In the genomic region with DNA sequence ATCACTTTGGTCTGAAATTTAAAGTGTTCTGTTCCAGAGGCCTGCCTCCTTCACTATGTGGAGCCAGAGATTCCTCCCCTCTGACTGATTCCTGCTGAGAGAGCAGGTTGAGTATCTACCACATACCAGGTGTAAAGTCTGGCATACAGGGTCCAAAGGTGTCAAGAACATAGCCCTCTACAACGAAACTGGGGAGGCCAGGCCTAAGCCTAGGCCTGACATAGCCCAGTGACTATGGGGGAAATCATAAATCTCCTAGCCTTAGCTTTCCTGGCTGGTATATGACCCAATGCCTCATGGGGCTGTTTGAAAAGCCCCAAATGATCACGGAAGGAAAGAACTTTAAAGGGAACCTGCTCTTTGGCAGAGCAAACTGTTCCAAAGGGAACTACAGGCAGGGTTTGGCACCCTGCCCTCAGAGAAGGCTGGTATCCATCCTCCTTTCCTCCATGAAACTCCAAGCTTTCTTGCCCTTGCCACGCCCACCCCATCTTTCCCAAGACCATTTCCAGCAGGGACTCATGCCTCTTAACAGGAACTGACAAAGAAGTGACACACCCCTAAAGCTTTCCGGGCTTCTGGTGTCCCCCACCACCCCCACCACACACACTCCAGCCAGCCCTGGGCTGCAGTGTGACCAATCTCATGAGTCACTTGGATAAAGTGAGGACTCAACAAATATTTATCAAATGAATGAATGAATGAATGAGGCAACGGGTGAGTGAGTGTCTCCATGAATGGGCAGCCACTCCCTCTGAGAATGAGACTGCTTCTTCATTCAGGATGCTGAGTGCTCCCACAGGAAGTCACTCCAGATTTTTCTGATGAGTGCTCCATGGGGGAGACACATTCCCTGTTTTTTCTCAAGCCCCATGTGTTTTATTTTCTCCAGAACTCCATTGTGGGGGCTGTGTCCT, we compare ENCODE assay signal across 9 cellular contexts.
DNase-seq lines count a peak whose midpoint lies in the region; ATAC-seq and TF ChIP-seq lines count a peak whose summit lies in the region.
"Had no signal": no experiment of that assay in that cellular context is flagged by ENCODE, and none has a peak within 500 bp of the region (broad histone marks: within the 10 kb centered on the region; RNA-seq: fewer than 3 reads in every experiment).

No MANE protein-coding gene starts in this region.

- H3K4me1 Mint-ChIP-seq in natural killer cell: peaks cover 0 to 18% of the 10 kb centered on the region in 2 donors

- no peak overlapping the region for H3K4me3 ChIP-seq in HCT116 (replicated peaks in 1 of 2; ENCODE audit: low read depth in 1 of 2, low read length in 2 of 2)
- no peak overlapping the region for H3K4me3 ChIP-seq in astrocyte of the cerebellum (ENCODE audit: low read depth, low read length)
- no peak overlapping the region for H3K4me3 ChIP-seq in spleen
- H3K4me3 ChIP-seq in WERI-Rb-1 (ENCODE audit: low read depth, low read length): no peak overlapping the region

- no peaks in the 10 kb centered on the region for H3K36me3 Mint-ChIP-seq in natural killer cell

- no TSS peak for BruUV-seq in HCT116 (replicated peaks; lab: Mats Ljungman, UMichigan)

- WGBS in spleen, 5 donors: 61 to 69% (median 68%) methylated on average over 5 of the region's 5 CpGs

- CTCF ChIA-PET in HCT116 (lab: Charles Lee): no interaction called here

- no peaks in the 10 kb centered on the region for H3K36me3 ChIP-seq in HCT116 (ENCODE audit: control insufficient read depth in 1 of 2, insufficient read depth in 2 of 2, low read length in 2 of 2)
- H3K36me3 ChIP-seq in spleen: no peaks in the 10 kb centered on the region
- H3K36me3 ChIP-seq in WERI-Rb-1: no peaks in the 10 kb centered on the region

- in situ Hi-C loops in astrocyte of the cerebellum (cut with HindIII; ENCODE audit: low sequenced_read_pairs): no loop called here

- H3K9me3 ChIP-seq in HCT116 (ENCODE audit: control insufficient read depth in 1 of 2, insufficient read depth in 1 of 2, low read depth in 1 of 2, low read length in 2 of 2) (no peaks in the 10 kb centered on the region), spleen (no peaks in the 10 kb centered on the region), WERI-Rb-1 (ENCODE audit: severe bottlenecking) (no peaks in the 10 kb centered on the region)

- TF ChIP-seq RAD21 in HCT116 (IDR thresholded peaks at IDR 0.05; ENCODE audit: low read depth): no peak

- H3K9me3 Mint-ChIP-seq in natural killer cell: no peaks in the 10 kb centered on the region
- H3K9me3 Mint-ChIP-seq: activated B cell treated with CpG ODN at 0.5 μM for 24 hours had no signal

- no peak overlapping the region for H3K27ac Mint-ChIP-seq in natural killer cell
- H3K27ac Mint-ChIP-seq: activated B cell treated with CpG ODN at 0.5 μM for 24 hours had no signal

- H3K27me3 Mint-ChIP-seq in natural killer cell (ENCODE audit: low read depth in 2 of 2): peaks cover 0 to 3% of the 10 kb centered on the region in 2 donors
- H3K27me3 Mint-ChIP-seq: activated B cell treated with CpG ODN at 0.5 μM for 24 hours had no signal

- ATAC-seq in HCT116: peak; percentile 21; the same call in 1 of the 2 replicates
- no peak for ATAC-seq in HG03045 (IDR thresholded peaks at IDR 0.05; ENCODE audit: unreplicated experiment)
- no peak for ATAC-seq in GM18858 (IDR thresholded peaks at IDR 0.05; ENCODE audit: unreplicated experiment)
- no peak for ATAC-seq in natural killer cell

- POLR2A ChIA-PET in HCT116 (lab: Charles Lee): interaction anchor here (0.7 to 1.0 kb wide), 2 partner anchors 10 to 385 kb away, joined by 3 to 4 read pairs; no protein-coding TSS in a partner anchor

- TF ChIP-seq CTCF in HCT116 (IDR thresholded peaks at IDR 0.05 in 2 of 3, conservative IDR thresholded peaks at IDR 0.05 in 1 of 3; ENCODE audit: borderline replicate concordance in 1 of 3, insufficient read depth in 1 of 3, low read depth in 2 of 3, low read length in 2 of 3) (no peak), astrocyte of the cerebellum (IDR thresholded peaks at IDR 0.05; ENCODE audit: low read depth, low read length, missing control alignments) (no peak), spleen (IDR thresholded peaks at IDR 0.05 in 8 of 11, conservative IDR thresholded peaks at IDR 0.05 in 3 of 11) (no peak), WERI-Rb-1 (IDR thresholded peaks at IDR 0.05; ENCODE audit: low read depth, low read length) (no peak), natural killer cell (IDR thresholded peaks at IDR 0.05) (no peak)

- intact Hi-C loops in HCT116 (cut with micrococcal nuclease): loop anchor here (5.0 kb wide), 1 partner anchor 252 kb away; no protein-coding TSS in a partner anchor
- intact Hi-C loops in spleen (cut with DNase I; ENCODE audit: low total_unique reads): no loop called here
- intact Hi-C loops in natural killer cell (cut with micrococcal nuclease): no loop called here

- DNase-seq in HCT116 (ENCODE audit: low read depth, low spot score) (peak; percentile 64), astrocyte of the cerebellum (ENCODE audit: low read depth) (peak; percentile 51), islet precursor cell (peak; percentile 71), spleen (no peak), WERI-Rb-1 (no peak), natural killer cell (no peak)
- DNase-seq: activated B cell treated with CpG ODN at 0.5 μM for 24 hours had no signal

- peaks cover 8 to 35% of the 10 kb centered on the region in 2 experiments; a peak in 3 of 4 replicates for H3K4me1 ChIP-seq in HCT116 (ENCODE audit: control insufficient read depth in 1 of 2, insufficient read depth in 2 of 2, low read length in 2 of 2)
- peaks cover 18 to 52% (median 38%) of the 10 kb centered on the region in 6 donors for H3K4me1 ChIP-seq in spleen

- peak overlapping the region; percentile 78 for H2AFZ ChIP-seq in HCT116 (ENCODE audit: low read depth, low read length, poor library complexity, severe bottlenecking)

- H3K9ac ChIP-seq in HCT116 (ENCODE audit: low read length): no peak overlapping the region

- TF ChIP-seq POLR2A in HCT116 (IDR thresholded peaks at IDR 0.05; ENCODE audit: borderline replicate concordance, extremely low read depth, insufficient read depth, insufficient read length) (no peak), spleen (IDR thresholded peaks at IDR 0.05) (no peak)

- RAD21 ChIA-PET in HCT116 (lab: Charles Lee; ENCODE audit: low non-redundant PET in 1 of 2, low total read pairs in 2 of 2, uncharacterized antibody in 2 of 2, unreplicated experiment in 2 of 2): no interaction called here

- H3K4me2 ChIP-seq in HCT116 (ENCODE audit: low read length): peak overlapping the region; percentile 48

- no peak overlapping the region for H3K4me3 Mint-ChIP-seq in natural killer cell
- H3K4me3 Mint-ChIP-seq: activated B cell treated with CpG ODN at 0.5 μM for 24 hours had no signal

- no peaks in the 10 kb centered on the region for H3K79me2 ChIP-seq in HCT116 (ENCODE audit: insufficient read depth, low read length)

- H3K27me3 ChIP-seq in HCT116 (ENCODE audit: insufficient read depth, low read length) (no peaks in the 10 kb centered on the region), spleen (replicated peaks in 1 of 7) (no peaks in the 10 kb centered on the region), WERI-Rb-1 (ENCODE audit: insufficient read depth, low read depth, severe bottlenecking) (no peaks in the 10 kb centered on the region)

- H3K9me2 ChIP-seq in HCT116 (ENCODE audit: insufficient read depth): no peaks in the 10 kb centered on the region

- H3K27ac ChIP-seq in HCT116 (ENCODE audit: low read depth, low read length) (no peak overlapping the region), spleen (peak overlapping the region in 7 of 8 donors; percentile 10 to 84 (median 35)), WERI-Rb-1 (no peak overlapping the region)

- H4K20me1 ChIP-seq in HCT116 (ENCODE audit: insufficient read depth): no peaks in the 10 kb centered on the region

TF ChIP-seq in HCT116, 20 proteins besides CTCF, POLR2A, EP300 and RAD21 (continues in another document):
- no peak for TF ChIP-seq EGR1 (IDR thresholded peaks at IDR 0.05; ENCODE audit: low read depth)
- no peak for TF ChIP-seq SIN3A (IDR thresholded peaks at IDR 0.05; ENCODE audit: low read depth)
- peak; percentile 51; the same call in 1 of the 2 replicates for TF ChIP-seq CEBPB (IDR thresholded peaks at IDR 0.05; ENCODE audit: low read depth)
- TF ChIP-seq YY1 (IDR thresholded peaks at IDR 0.05; ENCODE audit: extremely low read depth, insufficient replicate concordance, low read depth, low read length): no peak
- no peak for TF ChIP-seq SRF (IDR thresholded peaks at IDR 0.05; ENCODE audit: low read depth)
- TF ChIP-seq, protein P1, sequence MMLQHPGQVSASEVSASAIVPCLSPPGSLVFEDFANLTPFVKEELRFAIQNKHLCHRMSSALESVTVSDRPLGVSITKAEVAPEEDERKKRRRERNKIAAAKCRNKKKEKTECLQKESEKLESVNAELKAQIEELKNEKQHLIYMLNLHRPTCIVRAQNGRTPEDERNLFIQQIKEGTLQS (IDR thresholded peaks at IDR 0.05): no peak
- TF ChIP-seq SP1 (IDR thresholded peaks at IDR 0.05; ENCODE audit: low read depth): peak; percentile 71
- no peak for TF ChIP-seq POLR2AphosphoS5 (IDR thresholded peaks at IDR 0.05; ENCODE audit: low read depth, low read length)
- TF ChIP-seq EZH2 (IDR thresholded peaks at IDR 0.05): no peak
- TF ChIP-seq, protein P2, sequence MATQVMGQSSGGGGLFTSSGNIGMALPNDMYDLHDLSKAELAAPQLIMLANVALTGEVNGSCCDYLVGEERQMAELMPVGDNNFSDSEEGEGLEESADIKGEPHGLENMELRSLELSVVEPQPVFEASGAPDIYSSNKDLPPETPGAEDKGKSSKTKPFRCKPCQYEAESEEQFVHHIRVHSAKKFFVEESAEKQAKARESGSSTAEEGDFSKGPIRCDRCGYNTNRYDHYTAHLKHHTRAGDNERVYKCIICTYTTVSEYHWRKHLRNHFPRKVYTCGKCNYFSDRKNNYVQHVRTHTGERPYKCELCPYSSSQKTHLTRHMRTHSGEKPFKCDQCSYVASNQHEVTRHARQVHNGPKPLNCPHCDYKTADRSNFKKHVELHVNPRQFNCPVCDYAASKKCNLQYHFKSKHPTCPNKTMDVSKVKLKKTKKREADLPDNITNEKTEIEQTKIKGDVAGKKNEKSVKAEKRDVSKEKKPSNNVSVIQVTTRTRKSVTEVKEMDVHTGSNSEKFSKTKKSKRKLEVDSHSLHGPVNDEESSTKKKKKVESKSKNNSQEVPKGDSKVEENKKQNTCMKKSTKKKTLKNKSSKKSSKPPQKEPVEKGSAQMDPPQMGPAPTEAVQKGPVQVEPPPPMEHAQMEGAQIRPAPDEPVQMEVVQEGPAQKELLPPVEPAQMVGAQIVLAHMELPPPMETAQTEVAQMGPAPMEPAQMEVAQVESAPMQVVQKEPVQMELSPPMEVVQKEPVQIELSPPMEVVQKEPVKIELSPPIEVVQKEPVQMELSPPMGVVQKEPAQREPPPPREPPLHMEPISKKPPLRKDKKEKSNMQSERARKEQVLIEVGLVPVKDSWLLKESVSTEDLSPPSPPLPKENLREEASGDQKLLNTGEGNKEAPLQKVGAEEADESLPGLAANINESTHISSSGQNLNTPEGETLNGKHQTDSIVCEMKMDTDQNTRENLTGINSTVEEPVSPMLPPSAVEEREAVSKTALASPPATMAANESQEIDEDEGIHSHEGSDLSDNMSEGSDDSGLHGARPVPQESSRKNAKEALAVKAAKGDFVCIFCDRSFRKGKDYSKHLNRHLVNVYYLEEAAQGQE (IDR thresholded peaks at IDR 0.05; ENCODE audit: low read depth): no peak

Comparison
In these comparisons a context has a peak if more than half of its experiments do, and no peak if none do; other contexts are left out.
1. DNase-seq: peak in HCT116 (single experiment), astrocyte of the cerebellum (single experiment) and islet precursor cell (single experiment); none in spleen (single experiment), WERI-Rb-1 (single experiment) and natural killer cell (single experiment).
2. H3K27ac ChIP-seq: peak in spleen (7 of 8); none in HCT116 (single experiment) and WERI-Rb-1 (single experiment).